ENCODE assay signal across 19 cellular contexts in the genomic region with DNA sequence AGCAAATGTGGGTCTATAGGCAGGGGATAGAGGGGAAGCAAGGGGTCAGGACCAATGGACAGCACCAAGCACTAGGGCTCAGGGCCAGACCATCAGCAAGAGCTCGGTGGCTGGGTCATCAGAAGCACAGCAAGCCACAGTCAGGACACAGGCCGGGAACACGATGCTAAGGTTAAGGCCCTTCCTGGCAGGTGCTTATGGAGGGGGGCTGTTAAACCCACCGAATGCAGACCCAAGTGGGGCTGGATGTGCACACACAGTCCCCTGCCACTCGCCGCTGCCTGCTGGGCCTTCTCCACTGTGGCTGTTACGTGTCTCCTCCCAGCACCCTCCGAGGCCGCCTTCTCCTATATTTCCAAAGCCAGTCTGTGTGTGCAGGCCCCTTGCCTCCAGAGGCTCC.
DNase-seq lines count a peak whose midpoint lies in the region; ATAC-seq, FAIRE-seq and TF ChIP-seq lines count a peak whose summit lies in the region.
"Had no signal": no experiment of that assay in that cellular context is flagged by ENCODE, and none has a peak within 500 bp of the region (broad histone marks: within the 10 kb centered on the region; RNA-seq: fewer than 3 reads in every experiment).

No MANE protein-coding gene starts in this region.

- peaks cover 22% of the 10 kb centered on the region for H3K4me1 Mint-ChIP-seq in chondrocyte (ENCODE audit: low read depth)

- dilution Hi-C loops in IMR-90 (cut with HindIII; ENCODE audit: low sequenced_read_pairs, unreplicated experiment), result no loop called here

- peak overlapping the region; percentile 60 for H2AFZ ChIP-seq in IMR-90 (replicated peaks; ENCODE audit: low read length, poor library complexity)
- H2AFZ ChIP-seq in smooth muscle cell (ENCODE audit: low read depth), result no peak overlapping the region

- no peaks in the 10 kb centered on the region for H3K9me3 Mint-ChIP-seq in chondrocyte (ENCODE audit: low read depth)
- H3K9me3 Mint-ChIP-seq: memory B cell; T-helper 2 cell treated with Interferon-gamma antibody and Interleukin-4, amounts not matched to agents 5 μg/mL and 100 μg/mL, for 36 hours had no signal

- H2BK20ac ChIP-seq in IMR-90 (ENCODE audit: low read depth, low read length), result peak overlapping the region; percentile 51

- no peaks in the 10 kb centered on the region for H3K79me2 ChIP-seq in smooth muscle cell (ENCODE audit: low read depth)

- in situ Hi-C loops in IMR-90 (cut with MboI; ENCODE audit: low sequenced_read_pairs), result no loop called here

- peak overlapping the region; percentile 83 for H2AK9ac ChIP-seq in IMR-90 (replicated peaks; ENCODE audit: low read depth, low read length, poor library complexity)

- no peak for TF ChIP-seq CTCF in IMR-90 (conservative IDR thresholded peaks at IDR 0.05; ENCODE audit: low read depth, low read length)
- no peak for TF ChIP-seq CTCF in chondrocyte (IDR thresholded peaks at IDR 0.05)
- no peak for TF ChIP-seq CTCF in lower lobe of right lung (IDR thresholded peaks at IDR 0.05)
- no peak for TF ChIP-seq CTCF in smooth muscle cell (IDR thresholded peaks at IDR 0.05; ENCODE audit: borderline replicate concordance, insufficient read depth, poor library complexity, severe bottlenecking)
- TF ChIP-seq CTCF in RWPE1 (conservative IDR thresholded peaks at IDR 0.05; ENCODE audit: low read depth), result no peak
- TF ChIP-seq CTCF in ovary (IDR thresholded peaks at IDR 0.05), result no peak

- DNase-seq in IMR-90 (no peak), chondrocyte (ENCODE audit: low spot score) (peak; percentile 75), lower lobe of right lung (no peak), smooth muscle cell (lab: John Stamatoyannopoulos, UW; ENCODE audit: unreplicated experiment) (no peak), D341Med (ENCODE audit: low spot score) (no peak), HTR-8/SVneo (ENCODE audit: insufficient read length, low spot score) (no peak), RWPE1 (ENCODE audit: low spot score) (no peak), ovary (no peak)
- DNase-seq: activated naive CD4-positive, alpha-beta T cell treated with anti-CD3 and anti-CD28 coated beads, Interleukin-2, amount 50 U/mL, for 16 hours; GDM1; MV-4-11; NCI-H2171 had no signal

- peak overlapping the region; percentile 82; the same call in 1 of the 2 replicates for H3K23ac ChIP-seq in IMR-90 (ENCODE audit: low read depth, low read length)

- no peak overlapping the region for H2BK5ac ChIP-seq in IMR-90 (ENCODE audit: low read depth, low read length, poor library complexity, severe bottlenecking)

- H3K14ac ChIP-seq in IMR-90 (replicated peaks; ENCODE audit: low read depth, low read length), result peak overlapping the region; percentile 50; the same call in 1 of the 2 replicates

- H3K18ac ChIP-seq in IMR-90 (ENCODE audit: low read depth, low read length), result peak overlapping the region; percentile 81

- H3K4ac ChIP-seq in IMR-90 (ENCODE audit: low read depth, low read length), result peak overlapping the region; percentile 48

- peaks cover 10% of the 10 kb centered on the region for H3F3A ChIP-seq in smooth muscle cell (ENCODE audit: low read depth)

- CTCF ChIA-PET in IMR-90 (lab: Yijun Ruan, JAX) (no interaction called here), RWPE1 (lab: Yijun Ruan, JAX) (no interaction called here)

- FAIRE-seq in HTR-8/SVneo (lab: Jason Lieb, UNC), result no peak
- FAIRE-seq: D721Med, GM12892, H54 had no signal

- H3K79me1 ChIP-seq in IMR-90 (ENCODE audit: low read depth in 1 of 2, low read length in 2 of 2), result no peaks in the 10 kb centered on the region

- peak overlapping the region; percentile 70 for H2BK120ac ChIP-seq in IMR-90 (ENCODE audit: low read depth, low read length)

- no peaks in the 10 kb centered on the region for H3K36me3 Mint-ChIP-seq in chondrocyte (ENCODE audit: low read depth)
- H3K36me3 Mint-ChIP-seq: memory B cell had no signal

- 0 out of 4 replicates have a peak overlapping the region, but pooled peaks of 1 of the 2 experiments have one; percentile 40 for H4K8ac ChIP-seq in IMR-90 (ENCODE audit: low read depth in 2 of 2, low read length in 2 of 2)

- TF ChIP-seq POLR2A in IMR-90 (IDR thresholded peaks at IDR 0.05; ENCODE audit: low read depth, low read length) (no peak), ovary (IDR thresholded peaks at IDR 0.05) (no peak)

- no peak for TF ChIP-seq EP300 in ovary (IDR thresholded peaks at IDR 0.05)

- H4K20me1 ChIP-seq in IMR-90 (ENCODE audit: insufficient read depth, low read length), result no peaks in the 10 kb centered on the region
- no peaks in the 10 kb centered on the region for H4K20me1 ChIP-seq in smooth muscle cell (ENCODE audit: low read depth)

- peaks cover 1% of the 10 kb centered on the region for H3K27me3 Mint-ChIP-seq in chondrocyte (ENCODE audit: low read depth)
- H3K27me3 Mint-ChIP-seq: B cell, memory B cell had no signal

- H3K27ac Mint-ChIP-seq in chondrocyte (ENCODE audit: unreplicated experiment), result no peak overlapping the region
- H3K27ac Mint-ChIP-seq: B cell, memory B cell had no signal

- peak overlapping the region; percentile 47; the same call in 1 of the 2 replicates for H4K91ac ChIP-seq in IMR-90 (ENCODE audit: insufficient read depth, low read depth, low read length)

- H3K9me3 ChIP-seq in IMR-90 (ENCODE audit: control insufficient read depth, insufficient read depth, low read length) (no peaks in the 10 kb centered on the region), lower lobe of right lung (no peaks in the 10 kb centered on the region), smooth muscle cell (replicated peaks; ENCODE audit: low read depth) (no peaks in the 10 kb centered on the region), ovary (no peaks in the 10 kb centered on the region)

- no peak for TF ChIP-seq RAD21 in IMR-90 (IDR thresholded peaks at IDR 0.05; ENCODE audit: low read length)

- H3K9ac ChIP-seq in IMR-90 (ENCODE audit: low read depth, low read length), result no peak overlapping the region
- H3K9ac ChIP-seq in smooth muscle cell (ENCODE audit: low read depth), result peak overlapping the region; percentile 36

- peak overlapping the region; percentile 90; the same call in 1 of the 2 replicates for H2AK5ac ChIP-seq in IMR-90 (ENCODE audit: low read depth, low read length)

- H4K5ac ChIP-seq in IMR-90 (ENCODE audit: low read depth, low read length), result peak overlapping the region; percentile 62; the same call in 1 of the 2 replicates

- H3K9me1 ChIP-seq in IMR-90 (ENCODE audit: insufficient read depth, low read length), result peaks cover 7% of the 10 kb centered on the region; the same call in 1 of the 2 replicates

- H3K4me3 ChIP-seq in IMR-90 (ENCODE audit: insufficient read depth, low read depth, low read length), result no peak overlapping the region
- H3K4me3 ChIP-seq in lower lobe of right lung, result no peak overlapping the region
- no peak overlapping the region for H3K4me3 ChIP-seq in smooth muscle cell
- no peak overlapping the region for H3K4me3 ChIP-seq in ovary

- BruUV-seq in IMR-90 (replicated peaks; lab: Mats Ljungman, UMichigan), result no TSS peak

- H3K4me1 ChIP-seq in IMR-90 (ENCODE audit: control insufficient read depth, insufficient read depth, low read length) (peaks cover 8% of the 10 kb centered on the region; the same call in 1 of the 2 replicates), lower lobe of right lung (peaks cover 38% of the 10 kb centered on the region), smooth muscle cell (ENCODE audit: low read depth) (peaks cover under 1% of the 10 kb centered on the region), ovary (ENCODE audit: insufficient read depth) (peaks cover 7% of the 10 kb centered on the region)

- H3K36me3 ChIP-seq in IMR-90 (ENCODE audit: control insufficient read depth, insufficient read depth, low read length) (no peaks in the 10 kb centered on the region), lower lobe of right lung (no peaks in the 10 kb centered on the region), smooth muscle cell (ENCODE audit: low read depth) (no peaks in the 10 kb centered on the region), ovary (no peaks in the 10 kb centered on the region)

- 88% methylated on average over 8 of the region's 9 CpGs; no CpG with 5 or more reads in 1 of the 2 experiments for WGBS in IMR-90 (ENCODE audit: extremely low coverage in 2 of 2, insufficient read length in 1 of 2), 2 experiments
- 84% methylated on average over 9 of the region's 9 CpGs for WGBS in smooth muscle cell (ENCODE audit: low lambda C conversion rate)
- 89 to 92% (median 91%) methylated on average over 9 of the region's 9 CpGs for WGBS in ovary, 3 donors

- ATAC-seq in IMR-90 (ENCODE audit: low read depth) (no peak), lower lobe of right lung (no peak)
- ATAC-seq: activated CD4-positive, CD25-positive, alpha-beta regulatory T cell treated with anti-CD3 and anti-CD28 coated beads, Interleukin-2, amount 50 U/mL, for 24 hours had no signal

- H3K4me2 ChIP-seq in IMR-90 (ENCODE audit: low read depth, low read length) (peak overlapping the region; percentile 16; the same call in 1 of the 2 replicates), smooth muscle cell (peak overlapping the region; percentile 48)

- H3K27me3 ChIP-seq in IMR-90 (ENCODE audit: control insufficient read depth, insufficient read depth, low read length) (no peaks in the 10 kb centered on the region), lower lobe of right lung (ENCODE audit: low read depth) (no peaks in the 10 kb centered on the region), smooth muscle cell (ENCODE audit: low read depth) (no peaks in the 10 kb centered on the region), ovary (no peaks in the 10 kb centered on the region)

- H3K4me3 Mint-ChIP-seq in chondrocyte (ENCODE audit: unreplicated experiment), result no peak overlapping the region
- H3K4me3 Mint-ChIP-seq: B cell; memory B cell; T-helper 2 cell treated with Interferon-gamma antibody and Interleukin-4, amounts not matched to agents 5 μg/mL and 100 μg/mL, for 36 hours had no signal

- POLR2A ChIA-PET in IMR-90 (lab: Charles Lee; ENCODE audit: unreplicated experiment), result no interaction called here
- POLR2A ChIA-PET in RWPE1 (lab: Yijun Ruan, JAX; ENCODE audit: low non-redundant PET), result no interaction called here

- no peak overlapping the region for H3K56ac ChIP-seq in IMR-90 (ENCODE audit: extremely low read depth, insufficient read depth, low read length)

- intact Hi-C loops in IMR-90 (cut with micrococcal nuclease) (no loop called here), lower lobe of right lung (cut with DNase I) (no loop called here), ovary (cut with DNase I) (no loop called here)

- H3K27ac ChIP-seq in IMR-90 (ENCODE audit: insufficient read depth, low read length) (peak overlapping the region; percentile 78; the same call in 1 of the 2 replicates), lower lobe of right lung (peak overlapping the region; percentile 53), smooth muscle cell (ENCODE audit: low read depth) (peak overlapping the region; percentile 84), RWPE1 (no peak overlapping the region), ovary (no peak overlapping the region)

- H2BK15ac ChIP-seq in IMR-90 (ENCODE audit: low read depth, low read length), result peak overlapping the region; percentile 36; the same call in 1 of the 3 replicates

TF ChIP-seq in IMR-90, 13 proteins besides CTCF, POLR2A, EP300 and RAD21:
- TF ChIP-seq FOS (IDR thresholded peaks at IDR 0.05; ENCODE audit: low read depth, low read length), result no peak

Comparison
In these comparisons a context has a peak if more than half of its experiments do, and no peak if none do; other contexts are left out.
1. H3K27ac ChIP-seq: peak in IMR-90 (single experiment), lower lobe of right lung (single experiment) and smooth muscle cell (single experiment); none in RWPE1 (single experiment) and ovary (0 of 2).